In genomic region chr18:58512161-58512581, GRCh38 we compare ENCODE assay signal across 22 cellular contexts.
A peak's percentile ranks its signal among the peaks of the same experiment; 100 is the strongest.
DNase-seq lines count a peak whose midpoint lies in the region; ATAC-seq and TF ChIP-seq lines count a peak whose summit lies in the region.
"Had no signal": no experiment of that assay in that cellular context is flagged by ENCODE, and none has a peak within 500 bp of the region (broad histone marks: within the 10 kb centered on the region; RNA-seq: fewer than 3 reads in every experiment).

No MANE protein-coding gene starts in this region.

- H3K4ac ChIP-seq in IMR-90 (ENCODE audit: low read depth, low read length) (no peak overlapping the region), mesendoderm (ENCODE audit: low read depth, low read length) (no peak overlapping the region)

- H3K9ac ChIP-seq in IMR-90 (ENCODE audit: low read depth, low read length) = no peak overlapping the region
- no peak overlapping the region for H3K9ac ChIP-seq in endodermal cell (ENCODE audit: extremely low read depth, low read length, poor library complexity, severe bottlenecking)
- peak overlapping the region; percentile 23 for H3K9ac ChIP-seq in mesendoderm (ENCODE audit: low read length)

- H3K9me1 ChIP-seq in IMR-90 (ENCODE audit: insufficient read depth, low read length) = peaks cover 12% of the 10 kb centered on the region

- H3K36me3 Mint-ChIP-seq in endodermal cell (ENCODE audit: low read depth) = no peaks in the 10 kb centered on the region
- peaks cover 0 to 4% (median 1%) of the 10 kb centered on the region in 3 donors for H3K36me3 Mint-ChIP-seq in CD8-positive, alpha-beta memory T cell
- H3K36me3 Mint-ChIP-seq: immature natural killer cell had no signal

- H2BK20ac ChIP-seq in IMR-90 (ENCODE audit: low read depth, low read length) = no peak overlapping the region

- H2BK15ac ChIP-seq in IMR-90 (ENCODE audit: low read depth, low read length) = no peak overlapping the region
- H2BK15ac ChIP-seq in mesendoderm (replicated peaks; ENCODE audit: low read depth) = no peak overlapping the region

- no peak for TF ChIP-seq RAD21 in IMR-90 (IDR thresholded peaks at IDR 0.05; ENCODE audit: low read length)

- H3K36me3 ChIP-seq in IMR-90 (ENCODE audit: control insufficient read depth, insufficient read depth, low read length) (peaks cover 43% of the 10 kb centered on the region), endodermal cell (ENCODE audit: control insufficient read depth, insufficient read depth, low read length) (no peaks in the 10 kb centered on the region), mesendoderm (ENCODE audit: control insufficient read depth, insufficient read depth, low read length) (no peaks in the 10 kb centered on the region)
- H3K36me3 ChIP-seq in CD8-positive, alpha-beta memory T cell (ENCODE audit: insufficient read depth, low read length) = no peaks in the 10 kb centered on the region
- H3K36me3 ChIP-seq: HAP-1, suprapubic skin, vagina had no signal

- H3K79me2 ChIP-seq in mesendoderm (ENCODE audit: control insufficient read depth, insufficient read depth, low read length) = no peaks in the 10 kb centered on the region

- H2AK9ac ChIP-seq in IMR-90 (replicated peaks; ENCODE audit: low read depth, low read length, poor library complexity) = peak overlapping the region; percentile 37

- dilution Hi-C loops in IMR-90 (cut with HindIII; ENCODE audit: low sequenced_read_pairs, unreplicated experiment) = no loop called here

- H2BK5ac ChIP-seq in IMR-90 (ENCODE audit: low read depth, low read length, poor library complexity, severe bottlenecking) (peak overlapping the region; percentile 97), mesendoderm (ENCODE audit: low read length) (peak overlapping the region; percentile 41)

- no peaks in the 10 kb centered on the region; the same call in 1 of the 2 replicates for H4K20me1 ChIP-seq in IMR-90 (ENCODE audit: insufficient read depth, low read length)

- TF ChIP-seq CTCF in IMR-90 (conservative IDR thresholded peaks at IDR 0.05; ENCODE audit: low read depth, low read length) = no peak
- no peak for TF ChIP-seq CTCF in endodermal cell (conservative IDR thresholded peaks at IDR 0.05)

- H3K4me2 ChIP-seq in IMR-90 (ENCODE audit: low read depth, low read length) = no peak overlapping the region
- H3K4me2 ChIP-seq in mesendoderm (ENCODE audit: low read length) = no peak overlapping the region

- peak overlapping the region; percentile 72 for H3K27ac Mint-ChIP-seq in endodermal cell
- peak overlapping the region in 1 of 8 donors; percentile 60 for H3K27ac Mint-ChIP-seq in CD8-positive, alpha-beta memory T cell
- H3K27ac Mint-ChIP-seq: activated B cell treated with CpG ODN at 0.5 μM for 24 hours; activated naive CD4-positive, alpha-beta T cell treated with anti-CD3 and anti-CD28 coated beads for 36 hours; activated T-cell treated with anti-CD3 and anti-CD28 coated beads, Interleukin-2, amount 50 U/mL, for 24 hours had no signal

- H3K4me1 ChIP-seq in IMR-90 (ENCODE audit: control insufficient read depth, insufficient read depth, low read length) (no peaks in the 10 kb centered on the region), endodermal cell (ENCODE audit: control insufficient read depth, insufficient read depth, low read length) (no peaks in the 10 kb centered on the region), mesendoderm (ENCODE audit: control insufficient read depth, low read depth, low read length) (peaks cover 9% of the 10 kb centered on the region)
- no peaks in the 10 kb centered on the region for H3K4me1 ChIP-seq in CD8-positive, alpha-beta memory T cell (ENCODE audit: insufficient read depth, low read length)
- H3K4me1 ChIP-seq: suprapubic skin, vagina had no signal

- CTCF ChIA-PET in IMR-90 (lab: Yijun Ruan, JAX) = no interaction called here
- CTCF ChIA-PET in CD8-positive, alpha-beta memory T cell (lab: Charles Lee) = interaction anchor here (1.2 kb wide), 1 partner anchor 252 kb away, joined by 3 read pairs; no protein-coding TSS in a partner anchor

- intact Hi-C loops in IMR-90 (cut with micrococcal nuclease) = no loop called here

- H3K27me3 ChIP-seq in IMR-90 (ENCODE audit: control insufficient read depth, insufficient read depth, low read length) (no peaks in the 10 kb centered on the region), endodermal cell (ENCODE audit: control insufficient read depth, insufficient read depth, low read length, poor library complexity, severe bottlenecking) (no peaks in the 10 kb centered on the region), mesendoderm (ENCODE audit: insufficient read depth, low read length, poor library complexity) (no peaks in the 10 kb centered on the region)
- peaks cover 3% of the 10 kb centered on the region for H3K27me3 ChIP-seq in CD8-positive, alpha-beta memory T cell (ENCODE audit: insufficient read depth, low read length, poor library complexity, severe bottlenecking)
- H3K27me3 ChIP-seq: suprapubic skin, vagina had no signal

- WGBS in IMR-90 (ENCODE audit: extremely low coverage in 2 of 2, insufficient read length in 1 of 2), 2 experiments = no CpG with 5 or more reads among the region's 5 CpGs
- WGBS in endodermal cell (ENCODE audit: insufficient coverage in 1 of 2, insufficient read length in 1 of 2), 2 experiments = 28 to 32% methylated on average over 3 to 5 of the region's 5 CpGs
- WGBS in mesendoderm (ENCODE audit: extremely low coverage, insufficient coverage, low lambda C conversion rate) = no CpG with 5 or more reads among the region's 5 CpGs

- no peak for TF ChIP-seq POLR2A in IMR-90 (IDR thresholded peaks at IDR 0.05; ENCODE audit: low read depth, low read length)

- DNase-seq in COR-L47 (lab: John Stamatoyannopoulos, UW) (peak; percentile 80), IMR-90 (no peak), endodermal cell (peak; percentile 89), mesendoderm (peak; percentile 81), inferior parietal cortex (ENCODE audit: extremely low spot score) (no peak), DMS153 (lab: John Stamatoyannopoulos, UW) (no peak)
- DNase-seq in NK-92 treated with Interleukin-12 subunit alpha and Interleukin-12 subunit beta, amount 100 ng/mL, for 24 hours (lab: John Stamatoyannopoulos, UW) = no peak
- no peak for DNase-seq in CD8-positive, alpha-beta memory T cell
- DNase-seq: activated B cell treated with CpG ODN at 0.5 μM for 24 hours; activated naive CD4-positive, alpha-beta T cell treated with anti-CD3 and anti-CD28 coated beads for 36 hours; activated T-cell treated with anti-CD3 and anti-CD28 coated beads, Interleukin-2, amount 50 U/mL, for 24 hours; effector CD4-positive, alpha-beta T cell; immature natural killer cell; Kasumi-1; NCI-H1048; NCI-H2029 treated with DMSO at 0.1 percent for 48 hours; NCI-H446 treated with DMSO at 0.1 percent for 48 hours had no signal

- no peak overlapping the region for H3K18ac ChIP-seq in IMR-90 (ENCODE audit: low read depth, low read length)
- no peak overlapping the region for H3K18ac ChIP-seq in mesendoderm (ENCODE audit: low read length)

- H3K23ac ChIP-seq in IMR-90 (ENCODE audit: low read depth, low read length) (no peak overlapping the region), mesendoderm (ENCODE audit: low read length) (no peak overlapping the region)

- H3K4me1 Mint-ChIP-seq in endodermal cell = peaks cover 11% of the 10 kb centered on the region
- H3K4me1 Mint-ChIP-seq in CD8-positive, alpha-beta memory T cell = no peaks in the 10 kb centered on the region
- H3K4me1 Mint-ChIP-seq: activated B cell treated with CpG ODN at 0.5 μM for 24 hours, immature natural killer cell had no signal

- H3K4me3 Mint-ChIP-seq in endodermal cell = peak overlapping the region; percentile 29
- no peak overlapping the region for H3K4me3 Mint-ChIP-seq in CD8-positive, alpha-beta memory T cell
- H3K4me3 Mint-ChIP-seq: activated B cell treated with CpG ODN at 0.5 μM for 24 hours; activated naive CD4-positive, alpha-beta T cell treated with anti-CD3 and anti-CD28 coated beads for 36 hours; activated T-cell treated with anti-CD3 and anti-CD28 coated beads, Interleukin-2, amount 50 U/mL, for 24 hours; immature natural killer cell had no signal

- no peak overlapping the region for H2AFZ ChIP-seq in IMR-90 (replicated peaks; ENCODE audit: low read length, poor library complexity)

- no peak overlapping the region for H3K14ac ChIP-seq in IMR-90 (replicated peaks; ENCODE audit: low read depth, low read length)

- H2BK120ac ChIP-seq in IMR-90 (ENCODE audit: low read depth, low read length) = no peak overlapping the region
- no peak overlapping the region for H2BK120ac ChIP-seq in mesendoderm (ENCODE audit: low read depth, low read length)

- H3K27ac ChIP-seq in IMR-90 (ENCODE audit: insufficient read depth, low read length) (no peak overlapping the region), endodermal cell (ENCODE audit: low read depth, low read length) (peak overlapping the region; percentile 41), mesendoderm (ENCODE audit: low read depth, low read length) (no peak overlapping the region)
- H3K27ac ChIP-seq in CD8-positive, alpha-beta memory T cell (ENCODE audit: low read depth, low read length) = no peak overlapping the region
- H3K27ac ChIP-seq: RWPE1, suprapubic skin, vagina had no signal

- no peak overlapping the region for H4K5ac ChIP-seq in IMR-90 (ENCODE audit: low read depth, low read length)
- no peak overlapping the region for H4K5ac ChIP-seq in mesendoderm (ENCODE audit: low read length)

- in situ Hi-C loops in IMR-90 (cut with MboI; ENCODE audit: low sequenced_read_pairs) = no loop called here

- no peak overlapping the region for H4K8ac ChIP-seq in IMR-90 (ENCODE audit: low read depth in 2 of 2, low read length in 2 of 2)
- H4K8ac ChIP-seq in mesendoderm (ENCODE audit: low read depth, low read length) = no peak overlapping the region

- peaks cover 7% of the 10 kb centered on the region for H3K9me3 Mint-ChIP-seq in endodermal cell
- peaks cover 0 to 9% (median 2%) of the 10 kb centered on the region in 5 donors for H3K9me3 Mint-ChIP-seq in CD8-positive, alpha-beta memory T cell
- H3K9me3 Mint-ChIP-seq: activated B cell treated with CpG ODN at 0.5 μM for 24 hours; activated naive CD4-positive, alpha-beta T cell treated with anti-CD3 and anti-CD28 coated beads for 36 hours had no signal

- POLR2A ChIA-PET in IMR-90 (lab: Charles Lee; ENCODE audit: unreplicated experiment) = no interaction called here
- POLR2A ChIA-PET in CD8-positive, alpha-beta memory T cell (lab: Charles Lee) = no interaction called here

- no peaks in the 10 kb centered on the region for H3K27me3 Mint-ChIP-seq in endodermal cell (ENCODE audit: insufficient read depth)
- peaks cover 10 to 27% of the 10 kb centered on the region in 2 donors for H3K27me3 Mint-ChIP-seq in CD8-positive, alpha-beta memory T cell

- no peak for ATAC-seq in IMR-90 (ENCODE audit: low read depth)
- ATAC-seq: esophagus mucosa had no signal

- H3K4me3 ChIP-seq in IMR-90 (ENCODE audit: insufficient read depth, low read depth, low read length) = no peak overlapping the region
- no peak overlapping the region for H3K4me3 ChIP-seq in endodermal cell (ENCODE audit: low read length)
- no peak overlapping the region for H3K4me3 ChIP-seq in mesendoderm (ENCODE audit: low read length)
- no peak overlapping the region for H3K4me3 ChIP-seq in CD8-positive, alpha-beta memory T cell (ENCODE audit: low read length)
- H3K4me3 ChIP-seq: HAP-1, suprapubic skin, vagina had no signal

- H4K91ac ChIP-seq in IMR-90 (ENCODE audit: insufficient read depth, low read depth, low read length) = no peak overlapping the region

- H3K56ac ChIP-seq in IMR-90 (ENCODE audit: extremely low read depth, insufficient read depth, low read length) (no peak overlapping the region), mesendoderm (ENCODE audit: low read length) (peak overlapping the region; percentile 66)

- no TSS peak for BruUV-seq in IMR-90 (replicated peaks; lab: Mats Ljungman, UMichigan)

- H3K79me1 ChIP-seq in IMR-90 (ENCODE audit: low read depth in 1 of 2, low read length in 2 of 2) (peaks cover 0 to 7% of the 10 kb centered on the region in 2 experiments; a peak in 2 of 4 replicates), mesendoderm (ENCODE audit: low read length) (no peaks in the 10 kb centered on the region)

- no peaks in the 10 kb centered on the region for H3K9me3 ChIP-seq in IMR-90 (ENCODE audit: control insufficient read depth, insufficient read depth, low read length)
- H3K9me3 ChIP-seq in endodermal cell (ENCODE audit: control insufficient read depth, low read length) = peaks cover 5% of the 10 kb centered on the region
- no peaks in the 10 kb centered on the region for H3K9me3 ChIP-seq in CD8-positive, alpha-beta memory T cell (ENCODE audit: low read length)
- H3K9me3 ChIP-seq: HAP-1, suprapubic skin, vagina had no signal

- H2AK5ac ChIP-seq in IMR-90 (ENCODE audit: low read depth, low read length) = no peak overlapping the region
- no peak overlapping the region for H2AK5ac ChIP-seq in mesendoderm (ENCODE audit: low read length)

Comparison
In these comparisons a context has a peak if more than half of its experiments do, and no peak if none do; other contexts are left out.
1. DNase-seq: peak in COR-L47 (single experiment), endodermal cell (single experiment) and mesendoderm (single experiment); none in IMR-90 (single experiment), NK-92 treated with Interleukin-12 subunit alpha and Interleukin-12 subunit beta, amount 100 ng/mL, for 24 hours (single experiment), CD8-positive, alpha-beta memory T cell (0 of 5), inferior parietal cortex (single experiment) and DMS153 (single experiment).